14 cellular contexts compared by ENCODE assay signal in the genomic region with DNA sequence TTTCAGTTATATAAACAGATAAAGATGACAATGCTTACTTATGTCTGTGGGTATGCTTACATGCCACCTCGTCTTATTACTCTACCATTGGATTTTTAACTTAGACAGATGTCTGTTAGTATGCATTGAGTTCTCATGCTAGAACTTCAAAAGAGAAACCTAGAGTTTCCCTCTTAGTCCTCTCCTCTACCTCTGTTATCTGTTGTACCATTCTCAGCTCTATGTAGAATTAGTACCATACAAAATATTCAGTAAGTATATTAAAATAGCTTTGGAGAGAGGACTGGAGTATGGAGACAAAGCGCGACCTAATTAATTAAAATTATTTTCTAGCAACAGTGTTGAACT.
DNase-seq lines count a peak whose midpoint lies in the region; ATAC-seq and TF ChIP-seq lines count a peak whose summit lies in the region.
"Had no signal": no experiment of that assay in that cellular context is flagged by ENCODE, and none has a peak within 500 bp of the region (broad histone marks: within the 10 kb centered on the region; RNA-seq: fewer than 3 reads in every experiment).

No MANE protein-coding gene starts in this region.

- H3K4me1 ChIP-seq in adrenal gland (replicated peaks in 1 of 2) = peaks cover 16 to 52% of the 10 kb centered on the region in 2 donors

- H3K27me3 ChIP-seq in adrenal gland = no peaks in the 10 kb centered on the region

- CTCF ChIA-PET in GM10248 (lab: Yijun Ruan, JAX) = interaction anchor here (1.2 kb wide), 1 partner anchor 10 kb away, joined by 3 read pairs; no protein-coding TSS in a partner anchor

- no peak for DNase-seq in adrenal gland
- no peak for DNase-seq in GM10248 (ENCODE audit: extremely low spot score)
- DNase-seq in medulla oblongata (ENCODE audit: extremely low spot score) = no peak
- DNase-seq in cerebellar nuclear complex (lab: John Stamatoyannopoulos, UW) = no peak
- DNase-seq in DMS53 (lab: John Stamatoyannopoulos, UW) = no peak
- DNase-seq: activated naive CD4-positive, alpha-beta T cell treated with anti-CD3 and anti-CD28 coated beads, Interleukin-2, amount 50 U/mL, for 16 hours; central memory CD4-positive, alpha-beta T cell; erythroblast; HCEC 1CT; NCI-H2107; stimulated activated CD4-positive, alpha-beta T cell treated with anti-CD3 and anti-CD28 coated beads, Interleukin-2, amount 100 ng/mL, for 24 hours had no signal

- peak overlapping the region in 3 of 5 donors; percentile 10 to 38 (median 20) for H3K27ac ChIP-seq in adrenal gland

- TF ChIP-seq CTCF in adrenal gland (IDR thresholded peaks at IDR 0.05) (no peak), GM10248 (IDR thresholded peaks at IDR 0.05; ENCODE audit: control extremely low read depth, extremely low read depth, low read depth, missing control alignments) (no peak)

- POLR2A ChIA-PET in GM10248 (lab: Yijun Ruan, JAX) = no interaction called here

- peak; percentile 9 for ATAC-seq in GM19025 (IDR thresholded peaks at IDR 0.05; ENCODE audit: low read depth, unreplicated experiment)
- ATAC-seq in GM21737 (IDR thresholded peaks at IDR 0.05; ENCODE audit: unreplicated experiment) = peak; percentile 15
- ATAC-seq in HG03103 (IDR thresholded peaks at IDR 0.05; ENCODE audit: low read depth, unreplicated experiment) = peak; percentile 27

- H3K9me3 ChIP-seq in adrenal gland (replicated peaks in 1 of 3) = no peaks in the 10 kb centered on the region

- TF ChIP-seq POLR2A in adrenal gland (IDR thresholded peaks at IDR 0.05) = no peak

- no peaks in the 10 kb centered on the region for H3K36me3 ChIP-seq in adrenal gland (replicated peaks in 1 of 2)

- intact Hi-C loops in adrenal gland (cut with DNase I) = no loop called here

- 88 to 97% (median 91%) methylated on average over 3 of the region's 3 CpGs for WGBS in adrenal gland, 4 donors

- H3K4me3 ChIP-seq in adrenal gland = no peak overlapping the region
